1 cellular context compared by ENCODE assay signal in the genomic region with DNA sequence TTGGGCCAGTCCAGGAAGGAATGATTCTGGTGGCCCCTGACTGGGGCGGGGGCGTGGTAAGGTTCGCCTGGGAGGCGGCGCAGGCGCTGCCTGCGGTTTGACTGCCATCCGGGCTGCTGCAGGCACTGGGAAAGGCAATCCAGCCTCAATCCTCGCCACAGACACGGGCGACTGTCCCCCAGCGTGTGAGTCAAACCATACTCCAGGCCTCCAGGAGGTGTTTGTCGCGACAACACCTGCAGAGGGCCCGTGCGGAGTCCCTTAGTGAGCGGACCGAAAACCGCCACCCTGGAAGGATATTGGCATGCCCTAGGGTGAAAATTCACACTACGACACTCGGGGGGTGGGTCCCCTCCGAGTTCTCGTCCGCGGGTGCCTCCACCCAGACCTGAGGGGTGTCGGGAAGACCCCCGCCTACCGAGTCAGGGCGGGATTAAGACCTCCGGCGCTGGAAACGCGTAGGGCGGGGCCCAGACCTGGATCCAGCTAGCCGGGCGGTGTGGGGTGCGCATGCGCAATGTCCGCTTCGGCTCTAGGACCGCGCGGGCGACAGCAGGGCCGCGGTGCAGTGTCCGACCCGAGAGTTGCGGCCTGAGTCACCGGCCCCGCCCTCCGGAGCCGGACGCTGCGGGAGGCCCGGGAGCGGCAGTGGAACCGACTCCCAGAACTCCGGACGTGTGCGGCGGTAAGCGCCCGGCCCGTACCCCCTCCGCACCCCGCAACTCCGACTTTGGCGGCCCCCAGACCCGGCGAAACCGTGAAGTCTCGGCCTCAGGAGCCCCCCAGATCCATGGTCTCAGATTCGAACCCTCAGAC.
TF ChIP-seq lines count a peak whose summit lies in the region.

TSS of gene CAPNS1 (plus strand) at position 594 of the 816 bp plus-strand sequence. CDS start 946 bp downstream, outside the sequence.

TF ChIP-seq in K562, 482 proteins besides CTCF, POLR2A, EP300 and RAD21 (continued from another document and continues in another):
- TF ChIP-seq ZNF830 (CRISPR knock-in tag; IDR thresholded peaks at IDR 0.05) (no peak; the same call in 1 of the 2 replicates), ZNF134 (CRISPR knock-in tag; conservative IDR thresholded peaks at IDR 0.05) (no peak), CEBPG (CRISPR knock-in tag; IDR thresholded peaks at IDR 0.05) (no peak), CEBPG (tag; conservative IDR thresholded peaks at IDR 0.05 in 1 of 2, IDR thresholded peaks at IDR 0.05 in 1 of 2) (no peak), STAT5B (CRISPR knock-in tag; IDR thresholded peaks at IDR 0.05) (no peak), TFE3 (CRISPR knock-in tag; IDR thresholded peaks at IDR 0.05) (no peak), ZNF174 (CRISPR knock-in tag; IDR thresholded peaks at IDR 0.05) (no peak), XRCC4 (IDR thresholded peaks at IDR 0.05; ENCODE audit: extremely low read depth, insufficient read depth, insufficient read length) (no peak), PML (IDR thresholded peaks at IDR 0.05; ENCODE audit: low read length) (peak; percentile 47; the same call in 1 of the 2 replicates), POLR2AphosphoS5 (IDR thresholded peaks at IDR 0.05; ENCODE audit: control insufficient read depth, insufficient read depth, low read depth, low read length) (peak; percentile 45; the same call in 1 of the 2 replicates), ZNF354B (CRISPR knock-in tag; IDR thresholded peaks at IDR 0.05) (no peak), CHD4 (IDR thresholded peaks at IDR 0.05; ENCODE audit: insufficient read depth, insufficient replicate concordance, low read depth, low read length, poor library complexity, severe bottlenecking) (no peak), ATF6 (CRISPR knock-in tag; IDR thresholded peaks at IDR 0.05) (peak; percentile 57), ZNF695 (CRISPR knock-in tag; IDR thresholded peaks at IDR 0.05) (0 out of 2 replicates have a peak, but pooled peaks have one; percentile 8), KHSRP (IDR thresholded peaks at IDR 0.05) (no peak), PHF21A (IDR thresholded peaks at IDR 0.05; ENCODE audit: borderline replicate concordance, low read depth) (peak; percentile 48; the same call in 1 of the 2 replicates), NR1H2 (CRISPR knock-in tag; IDR thresholded peaks at IDR 0.05) (no peak), FOXM1 (IDR thresholded peaks at IDR 0.05; ENCODE audit: low read depth) (peak; percentile 96), FOXM1 (CRISPR knock-in tag; IDR thresholded peaks at IDR 0.05; ENCODE audit: low read depth) (no peak), KLF1 (tag; IDR thresholded peaks at IDR 0.05) (no peak), YBX1 (IDR thresholded peaks at IDR 0.05) (no peak), YY1 (IDR thresholded peaks at IDR 0.05; ENCODE audit: borderline replicate concordance in 1 of 3, control insufficient read depth in 1 of 3, extremely low read depth in 1 of 3, insufficient read depth in 3 of 3, insufficient read length in 1 of 3, insufficient replicate concordance in 2 of 3, low read depth in 1 of 3, low read length in 2 of 3) (peak in 2 of 3 experiments; percentile 53 to 66), GTF2E2 (tag; IDR thresholded peaks at IDR 0.05) (peak; percentile 72; the same call in 1 of the 2 replicates), KLF6 (CRISPR knock-in tag; IDR thresholded peaks at IDR 0.05; ENCODE audit: borderline replicate concordance) (peak; percentile 60; the same call in 1 of the 2 replicates), FOXK1 (CRISPR knock-in tag; IDR thresholded peaks at IDR 0.05; ENCODE audit: borderline replicate concordance) (no peak), MXI1 (IDR thresholded peaks at IDR 0.05; ENCODE audit: low read depth, low read length) (no peak), ZNF3 (CRISPR knock-in tag; IDR thresholded peaks at IDR 0.05) (no peak), BRF1 (IDR thresholded peaks at IDR 0.05; ENCODE audit: borderline replicate concordance, extremely low read depth, insufficient read length) (no peak), ZBTB40 (IDR thresholded peaks at IDR 0.05) (0 out of 2 replicates have a peak, but pooled peaks have one; percentile 53), ZBTB40 (CRISPR knock-in tag; IDR thresholded peaks at IDR 0.05) (no peak), ZC3H8 (IDR thresholded peaks at IDR 0.05) (no peak), ZKSCAN3 (CRISPR knock-in tag; IDR thresholded peaks at IDR 0.05) (no peak), THRA (IDR thresholded peaks at IDR 0.05) (no peak), ZNF41 (CRISPR knock-in tag; conservative IDR thresholded peaks at IDR 0.05) (no peak), CBX5 (IDR thresholded peaks at IDR 0.05; ENCODE audit: borderline replicate concordance, low read depth) (peak; percentile 29; the same call in 1 of the 2 replicates), TAL1 (IDR thresholded peaks at IDR 0.05) (no peak)
- TF ChIP-seq, protein P1, sequence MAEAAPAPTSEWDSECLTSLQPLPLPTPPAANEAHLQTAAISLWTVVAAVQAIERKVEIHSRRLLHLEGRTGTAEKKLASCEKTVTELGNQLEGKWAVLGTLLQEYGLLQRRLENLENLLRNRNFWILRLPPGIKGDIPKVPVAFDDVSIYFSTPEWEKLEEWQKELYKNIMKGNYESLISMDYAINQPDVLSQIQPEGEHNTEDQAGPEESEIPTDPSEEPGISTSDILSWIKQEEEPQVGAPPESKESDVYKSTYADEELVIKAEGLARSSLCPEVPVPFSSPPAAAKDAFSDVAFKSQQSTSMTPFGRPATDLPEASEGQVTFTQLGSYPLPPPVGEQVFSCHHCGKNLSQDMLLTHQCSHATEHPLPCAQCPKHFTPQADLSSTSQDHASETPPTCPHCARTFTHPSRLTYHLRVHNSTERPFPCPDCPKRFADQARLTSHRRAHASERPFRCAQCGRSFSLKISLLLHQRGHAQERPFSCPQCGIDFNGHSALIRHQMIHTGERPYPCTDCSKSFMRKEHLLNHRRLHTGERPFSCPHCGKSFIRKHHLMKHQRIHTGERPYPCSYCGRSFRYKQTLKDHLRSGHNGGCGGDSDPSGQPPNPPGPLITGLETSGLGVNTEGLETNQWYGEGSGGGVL (CRISPR knock-in tag; IDR thresholded peaks at IDR 0.05): no peak
- TF ChIP-seq, protein P2, sequence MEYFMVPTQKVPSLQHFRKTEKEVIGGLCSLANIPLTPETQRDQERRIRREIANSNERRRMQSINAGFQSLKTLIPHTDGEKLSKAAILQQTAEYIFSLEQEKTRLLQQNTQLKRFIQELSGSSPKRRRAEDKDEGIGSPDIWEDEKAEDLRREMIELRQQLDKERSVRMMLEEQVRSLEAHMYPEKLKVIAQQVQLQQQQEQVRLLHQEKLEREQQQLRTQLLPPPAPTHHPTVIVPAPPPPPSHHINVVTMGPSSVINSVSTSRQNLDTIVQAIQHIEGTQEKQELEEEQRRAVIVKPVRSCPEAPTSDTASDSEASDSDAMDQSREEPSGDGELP (CRISPR knock-in tag; IDR thresholded peaks at IDR 0.05; ENCODE audit: borderline replicate concordance): peak; percentile 80
